Comparison of ENCODE assay signal across 24 cellular contexts in genomic region chr21:25848309-25848708, GRCh38.
"Had no signal": no experiment of that assay in that cellular context is flagged by ENCODE, and none has a peak within 500 bp of the region (broad histone marks: within the 10 kb centered on the region; RNA-seq: fewer than 3 reads in every experiment).

No MANE protein-coding gene starts in this region.

- H3K27ac ChIP-seq: stomach, suprapubic skin, testis, thoracic aorta, thyroid gland, tibial artery, tibial nerve, transverse colon, upper lobe of left lung, upper lobe of right lung, uterus, vagina had no signal

- H3K4me3 ChIP-seq: stomach, suprapubic skin, testis, thoracic aorta, thyroid gland, tibial artery, tibial nerve, transverse colon, upper lobe of left lung, upper lobe of right lung, uterus, vagina had no signal

- H3K9me3 ChIP-seq: stomach, suprapubic skin, testis, thoracic aorta, thyroid gland, tibial artery, transverse colon, upper lobe of left lung, upper lobe of right lung, uterus, vagina had no signal

- H3K36me3 ChIP-seq: stomach, suprapubic skin, thoracic aorta, thyroid gland, tibial artery, tibial nerve, transverse colon, upper lobe of left lung, upper lobe of right lung, uterus, vagina had no signal

- DNase-seq: stimulated activated CD4-positive, alpha-beta T cell treated with anti-CD3 and anti-CD28 coated beads, Interleukin-2, amount 100 ng/mL, for 48 hours; stimulated activated CD4-positive, alpha-beta T cell treated with anti-CD3 and anti-CD28 coated beads, Interleukin-4, amount 100 ng/mL, for 1 hour; stimulated activated CD4-positive, alpha-beta T cell treated with anti-CD3 and anti-CD28 coated beads, Interleukin-4, amount 100 ng/mL, for 24 hours; stimulated activated CD4-positive, alpha-beta T cell treated with anti-CD3 and anti-CD28 coated beads, Interleukin-4, amount 100 ng/mL, for 4 hours; stimulated activated CD8-positive, alpha-beta memory T cell treated with anti-CD3 and anti-CD28 coated beads, Interleukin-4, amount 100 ng/mL, for 48 hours; stimulated activated naive B cell treated with anti-CD40 and anti-IgM and Interleukin-4, amounts not matched to agents 10 μg/mL and 1 μg/mL and 100 μg/mL, for 72 hours; stimulated activated naive CD4-positive, alpha-beta T cell; stimulated activated naive CD4-positive, alpha-beta T cell treated with Interleukin-2 at 50 U/mL for 16 hours; stimulated activated naive CD8-positive, alpha-beta T cell treated with anti-CD3 and anti-CD28 coated beads, Interleukin-15, amount 100 ng/mL, for 72 hours; stimulated activated naive CD8-positive, alpha-beta T cell treated with anti-CD3 and anti-CD28 coated beads, Interleukin-15, Interleukin-2, amounts not matched to agents 100 U/mL and 50 U/mL, for 24 hours; stomach; substantia nigra; testis; thyroid gland; tibial artery; transverse colon; trophoblast cell; upper lobe of left lung; upper lobe of right lung; uterus had no signal

- H3K4me1 ChIP-seq: suprapubic skin, testis, thyroid gland, tibial artery, tibial nerve, upper lobe of left lung, upper lobe of right lung, uterus had no signal
